ENCODE assay signal across 17 cellular contexts in genomic region chr16:74892574-74893461, GRCh38.
DNase-seq lines count a peak whose midpoint lies in the region; ATAC-seq and TF ChIP-seq lines count a peak whose summit lies in the region.
"Had no signal": no experiment of that assay in that cellular context is flagged by ENCODE, and none has a peak within 500 bp of the region (broad histone marks: within the 10 kb centered on the region; RNA-seq: fewer than 3 reads in every experiment).

No MANE protein-coding gene starts in this region.

- WGBS in testis, 2 donors: 84 to 88% methylated on average over 8 of the region's 8 CpGs

- no peaks in the 10 kb centered on the region for H3K36me3 ChIP-seq in testis (ENCODE audit: low read depth, missing control alignments)

- intact Hi-C loops in testis (cut with DNase I; ENCODE audit: low total_unique reads): no loop called here

- DNase-seq in NCI-H748 treated with DMSO at 0.1 percent for 48 hours (lab: John Stamatoyannopoulos, UW): no peak
- DNase-seq in activated gamma-delta T cell (lab: John Stamatoyannopoulos, UW): no peak
- DNase-seq in testis: no peak
- DNase-seq in foreskin melanocyte: no peak
- DNase-seq: caudate nucleus; DMS79 treated with DMSO at 0.1 percent for 48 hours; naive thymus-derived CD8-positive, alpha-beta T cell; NCI-H146; NK-92 treated with Interleukin-12 subunit alpha and Interleukin-12 subunit beta, amount 100 ng/mL, for 24 hours; SIG-M5 had no signal

- H3K9me3 ChIP-seq in testis: no peaks in the 10 kb centered on the region
- H3K9me3 ChIP-seq: right atrium auricular region had no signal

- H3K27ac ChIP-seq in testis: no peak overlapping the region
- H3K27ac ChIP-seq: epithelial cell of prostate, right atrium auricular region had no signal

- H3K4me3 ChIP-seq in testis: no peak overlapping the region
- H3K4me3 ChIP-seq: right atrium auricular region had no signal

- no peaks in the 10 kb centered on the region for H3K27me3 ChIP-seq in testis
- H3K27me3 ChIP-seq: right atrium auricular region had no signal

- H3K4me1 ChIP-seq in testis: no peaks in the 10 kb centered on the region
- H3K4me1 ChIP-seq: right atrium auricular region had no signal

- ATAC-seq in GM18498 (IDR thresholded peaks at IDR 0.05; ENCODE audit: unreplicated experiment) (peak; percentile 97), GM19397 (IDR thresholded peaks at IDR 0.05; ENCODE audit: unreplicated experiment) (peak; percentile 94), HG02763 (IDR thresholded peaks at IDR 0.05; ENCODE audit: unreplicated experiment) (peak; percentile 81), HG03521 (IDR thresholded peaks at IDR 0.05; ENCODE audit: unreplicated experiment) (peak; percentile 73)
- ATAC-seq: left lobe of liver; naive thymus-derived CD8-positive, alpha-beta T cell had no signal

- no peak for TF ChIP-seq POLR2A in testis (IDR thresholded peaks at IDR 0.05)

- no peak for TF ChIP-seq CTCF in testis (IDR thresholded peaks at IDR 0.05)
